1 cellular context compared by ENCODE assay signal in genomic region chr6:5950448-5950847, GRCh38.
TF ChIP-seq lines count a peak whose summit lies in the region.

No MANE protein-coding gene starts in this region.

TF ChIP-seq in K562, 482 proteins besides CTCF, POLR2A, EP300 and RAD21 (continued from another document):
- TF ChIP-seq MTF1 (CRISPR knock-in tag; IDR thresholded peaks at IDR 0.05; ENCODE audit: borderline replicate concordance): no peak
- peak; percentile 14; the same call in 1 of the 2 replicates for TF ChIP-seq PKNOX1 (IDR thresholded peaks at IDR 0.05)
- no peak for TF ChIP-seq ZNF12 (CRISPR knock-in tag; IDR thresholded peaks at IDR 0.05)
- TF ChIP-seq HCFC1 (IDR thresholded peaks at IDR 0.05; ENCODE audit: low read depth, low read length): no peak
- TF ChIP-seq ZC3H8 (IDR thresholded peaks at IDR 0.05): no peak
- no peak for TF ChIP-seq RCOR1 (IDR thresholded peaks at IDR 0.05; ENCODE audit: borderline replicate concordance in 1 of 2, low read depth in 2 of 2, low read length in 2 of 2)
- no peak for TF ChIP-seq ZNF398 (CRISPR knock-in tag; IDR thresholded peaks at IDR 0.05)
- no peak for TF ChIP-seq EHMT2 (IDR thresholded peaks at IDR 0.05)
